Comparison of ENCODE assay signal across 12 cellular contexts in genomic region chr17:81558941-81559806, GRCh38. TPM values are rescaled to one million over a fixed set of nuclear protein-coding genes. Genes with fewer than 3 reads are reported as not detected.
DNase-seq lines count a peak whose midpoint lies in the region; ATAC-seq and TF ChIP-seq lines count a peak whose summit lies in the region.
"Had no signal": no experiment of that assay in that cellular context is flagged by ENCODE, and none has a peak within 500 bp of the region (broad histone marks: within the 10 kb centered on the region; RNA-seq: fewer than 3 reads in every experiment).

No MANE protein-coding gene starts in this region.

- no peaks in the 10 kb centered on the region for H3K9me3 Mint-ChIP-seq in activated CD8-positive, alpha-beta T cell treated with anti-CD3 and anti-CD28 coated beads, Interleukin-2, amount 10 ng/mL, durations not matched to agents 7 days and 5 days (ENCODE audit: insufficient read depth)
- no peaks in the 10 kb centered on the region for H3K9me3 Mint-ChIP-seq in activated CD8-positive, alpha-beta T cell treated with anti-CD3 and anti-CD28 coated beads for 36 hours
- H3K9me3 Mint-ChIP-seq in type B pancreatic cell (no peaks in the 10 kb centered on the region), nephron progenitor cell (no peaks in the 10 kb centered on the region)

- peaks cover 35% of the 10 kb centered on the region for H3K36me3 Mint-ChIP-seq in activated CD8-positive, alpha-beta T cell treated with anti-CD3 and anti-CD28 coated beads, Interleukin-2, amount 10 ng/mL, durations not matched to agents 7 days and 5 days (ENCODE audit: low read depth)
- peaks cover 12% of the 10 kb centered on the region for H3K36me3 Mint-ChIP-seq in activated CD8-positive, alpha-beta T cell treated with anti-CD3 and anti-CD28 coated beads for 36 hours (ENCODE audit: low read depth)
- H3K36me3 Mint-ChIP-seq in type B pancreatic cell, result peaks cover 4% of the 10 kb centered on the region
- H3K36me3 Mint-ChIP-seq in nephron progenitor cell (ENCODE audit: low read depth), result peaks cover 35% of the 10 kb centered on the region

- no peaks in the 10 kb centered on the region for H3K27me3 Mint-ChIP-seq in activated CD8-positive, alpha-beta T cell treated with anti-CD3 and anti-CD28 coated beads, Interleukin-2, amount 10 ng/mL, durations not matched to agents 7 days and 5 days (ENCODE audit: low read depth)
- H3K27me3 Mint-ChIP-seq in activated CD8-positive, alpha-beta T cell treated with anti-CD3 and anti-CD28 coated beads for 36 hours, result no peaks in the 10 kb centered on the region
- H3K27me3 Mint-ChIP-seq in type B pancreatic cell (no peaks in the 10 kb centered on the region), nephron progenitor cell (ENCODE audit: low read depth, poor library complexity) (no peaks in the 10 kb centered on the region)

- CTCF ChIA-PET in activated CD8-positive, alpha-beta T cell treated with anti-CD3 and anti-CD28 coated beads, Interleukin-2, amount 10 ng/mL, durations not matched to agents 7 days and 5 days (lab: Charles Lee), result interaction anchor here (0.7 kb wide), 1 partner anchor 227 kb away, joined by 3 read pairs; no protein-coding TSS in a partner anchor
- CTCF ChIA-PET in activated CD8-positive, alpha-beta T cell treated with anti-CD3 and anti-CD28 coated beads for 36 hours (lab: Charles Lee), result interaction anchor here (0.8 kb wide), 1 partner anchor 42 kb away, joined by 3 read pairs; no protein-coding TSS in a partner anchor
- CTCF ChIA-PET in RWPE1 (lab: Yijun Ruan, JAX), result interaction anchor here (0.7 kb wide), 1 partner anchor 21 kb away, joined by 3 read pairs; no protein-coding TSS in a partner anchor

- H3K9me3 ChIP-seq in gastroesophageal sphincter, result no peaks in the 10 kb centered on the region

- ATAC-seq in activated CD8-positive, alpha-beta T cell treated with anti-CD3 and anti-CD28 coated beads, Interleukin-2, amount 10 ng/mL, durations not matched to agents 7 days and 5 days, result peak; percentile 26
- ATAC-seq in activated CD8-positive, alpha-beta T cell treated with anti-CD3 and anti-CD28 coated beads for 36 hours, result no peak
- ATAC-seq in gastroesophageal sphincter (peak; percentile 24), GM21576 (IDR thresholded peaks at IDR 0.05; ENCODE audit: unreplicated experiment) (no peak)
- ATAC-seq: GM12878 had no signal

- no peak for TF ChIP-seq CTCF in activated CD8-positive, alpha-beta T cell treated with anti-CD3 and anti-CD28 coated beads for 36 hours (IDR thresholded peaks at IDR 0.05)
- TF ChIP-seq CTCF in RWPE1 (conservative IDR thresholded peaks at IDR 0.05; ENCODE audit: low read depth) (no peak), gastroesophageal sphincter (IDR thresholded peaks at IDR 0.05) (no peak), type B pancreatic cell (conservative IDR thresholded peaks at IDR 0.05) (peak; percentile 22), nephron progenitor cell (IDR thresholded peaks at IDR 0.05) (no peak)

- peaks cover 0 to 81% of the 10 kb centered on the region in 2 donors for H3K36me3 ChIP-seq in gastroesophageal sphincter

- intact Hi-C loops in activated CD8-positive, alpha-beta T cell treated with anti-CD3 and anti-CD28 coated beads for 36 hours (cut with micrococcal nuclease), result no loop called here

- no peak for DNase-seq in activated CD8-positive, alpha-beta T cell treated with anti-CD3 and anti-CD28 coated beads, Interleukin-2, amount 10 ng/mL, durations not matched to agents 7 days and 5 days
- DNase-seq in activated CD8-positive, alpha-beta T cell treated with anti-CD3 and anti-CD28 coated beads for 36 hours, result no peak
- no peak for DNase-seq in RWPE1 (ENCODE audit: low spot score)
- DNase-seq in type B pancreatic cell (ENCODE audit: extremely low spot score, unreplicated experiment), result peak; percentile 68
- DNase-seq in cerebellar cortex (ENCODE audit: low spot score), result no peak
- no peak for DNase-seq in nephron progenitor cell
- DNase-seq: AML-193, NCI-H345, T-helper 1 cell had no signal

- no peak for TF ChIP-seq POLR2A in gastroesophageal sphincter (IDR thresholded peaks at IDR 0.05)

- peaks cover 4% of the 10 kb centered on the region for H3K4me1 Mint-ChIP-seq in activated CD8-positive, alpha-beta T cell treated with anti-CD3 and anti-CD28 coated beads, Interleukin-2, amount 10 ng/mL, durations not matched to agents 7 days and 5 days (ENCODE audit: low read depth)
- H3K4me1 Mint-ChIP-seq in activated CD8-positive, alpha-beta T cell treated with anti-CD3 and anti-CD28 coated beads for 36 hours (ENCODE audit: low read depth), result peaks cover 8% of the 10 kb centered on the region
- H3K4me1 Mint-ChIP-seq in type B pancreatic cell (ENCODE audit: unreplicated experiment) (peaks cover 3% of the 10 kb centered on the region), nephron progenitor cell (peaks cover 3% of the 10 kb centered on the region)

- H3K4me3 Mint-ChIP-seq in activated CD8-positive, alpha-beta T cell treated with anti-CD3 and anti-CD28 coated beads, Interleukin-2, amount 10 ng/mL, durations not matched to agents 7 days and 5 days, result no peak overlapping the region
- no peak overlapping the region for H3K4me3 Mint-ChIP-seq in activated CD8-positive, alpha-beta T cell treated with anti-CD3 and anti-CD28 coated beads for 36 hours
- H3K4me3 Mint-ChIP-seq in type B pancreatic cell, result no peak overlapping the region
- no peak overlapping the region for H3K4me3 Mint-ChIP-seq in nephron progenitor cell

- no peak overlapping the region for H3K4me3 ChIP-seq in gastroesophageal sphincter
- H3K4me3 ChIP-seq: GM12878 had no signal

- H3K27ac ChIP-seq in RWPE1 (peak overlapping the region; percentile 96), gastroesophageal sphincter (no peak overlapping the region)

- POLR2A ChIA-PET in activated CD8-positive, alpha-beta T cell treated with anti-CD3 and anti-CD28 coated beads, Interleukin-2, amount 10 ng/mL, durations not matched to agents 7 days and 5 days (lab: Charles Lee), result interaction anchor here (0.6 kb wide), 1 partner anchor 50 kb away, joined by 3 read pairs; no protein-coding TSS in a partner anchor
- POLR2A ChIA-PET in activated CD8-positive, alpha-beta T cell treated with anti-CD3 and anti-CD28 coated beads for 36 hours (lab: Charles Lee), result no interaction called here
- POLR2A ChIA-PET in RWPE1 (lab: Yijun Ruan, JAX; ENCODE audit: low non-redundant PET), result no interaction called here

- no peaks in the 10 kb centered on the region for H3K27me3 ChIP-seq in gastroesophageal sphincter

- peaks cover 0 to 1% (median 0%) of the 10 kb centered on the region in 3 donors for H3K4me1 ChIP-seq in gastroesophageal sphincter

- no peak for TF ChIP-seq EP300 in gastroesophageal sphincter (IDR thresholded peaks at IDR 0.05)

- WGBS in gastroesophageal sphincter (ENCODE audit: low coverage in 1 of 2), 2 donors, result 90% methylated on average over 2 of the region's 27 CpGs; no CpG with 5 or more reads in 1 of the 2 donors

- H3K27ac Mint-ChIP-seq in activated CD8-positive, alpha-beta T cell treated with anti-CD3 and anti-CD28 coated beads, Interleukin-2, amount 10 ng/mL, durations not matched to agents 7 days and 5 days, result no peak overlapping the region
- no peak overlapping the region for H3K27ac Mint-ChIP-seq in activated CD8-positive, alpha-beta T cell treated with anti-CD3 and anti-CD28 coated beads for 36 hours
- H3K27ac Mint-ChIP-seq in type B pancreatic cell, result no peak overlapping the region
- H3K27ac Mint-ChIP-seq in nephron progenitor cell, result no peak overlapping the region

RNA-seq across cellular contexts. Expression of gene FAAP100, which starts 7.0 kb away (rescaled TPM):
- 10 to 100 TPM; 39.2 to 43.6 TPM for total RNA-seq in activated CD8-positive, alpha-beta T cell treated with anti-CD3 and anti-CD28 coated beads, Interleukin-2, amount 10 ng/mL, durations not matched to agents 7 days and 5 days
- total RNA-seq in activated CD8-positive, alpha-beta T cell treated with anti-CD3 and anti-CD28 coated beads for 36 hours, result 10 to 100 TPM; 40.5 to 42.7 TPM
- total RNA-seq in gastroesophageal sphincter (10 to 100 TPM; 14.6 to 32.1 (median 20.7) TPM), type B pancreatic cell (ENCODE audit: low replicate concordance) (33.5 and 44.7 TPM in 2 replicates)

RNA-seq across cellular contexts. Expression of gene FSCN2, which starts 31.0 kb away (rescaled TPM):
- under 1 TPM; 0.52 to 0.74 TPM for total RNA-seq in activated CD8-positive, alpha-beta T cell treated with anti-CD3 and anti-CD28 coated beads, Interleukin-2, amount 10 ng/mL, durations not matched to agents 7 days and 5 days
- under 1 TPM in 1 of 2 experiments, not detected in 1; 0.32 TPM for total RNA-seq in activated CD8-positive, alpha-beta T cell treated with anti-CD3 and anti-CD28 coated beads for 36 hours
- 1 to 10 TPM in 2 of 4 donors, under 1 TPM in 2; 0.49 to 2.1 (median 1.0) TPM for total RNA-seq in gastroesophageal sphincter
- total RNA-seq in type B pancreatic cell (ENCODE audit: low replicate concordance), result 3.6 and 3.8 TPM in 2 replicates

RNA-seq across cellular contexts. Expression of gene ACTG1, which starts 46.6 kb away (rescaled TPM):
- 1,000 to 10,000 TPM; 5,147 to 5,318 TPM for total RNA-seq in activated CD8-positive, alpha-beta T cell treated with anti-CD3 and anti-CD28 coated beads, Interleukin-2, amount 10 ng/mL, durations not matched to agents 7 days and 5 days
- 1,000 to 10,000 TPM; 4,606 to 4,756 TPM for total RNA-seq in activated CD8-positive, alpha-beta T cell treated with anti-CD3 and anti-CD28 coated beads for 36 hours
- total RNA-seq in gastroesophageal sphincter, result 1,000 to 10,000 TPM in 3 of 4 donors, 100 to 1,000 TPM in 1; 829 to 1,848 (median 1,550) TPM
- 3,089 and 3,451 TPM in 2 replicates for total RNA-seq in type B pancreatic cell (ENCODE audit: low replicate concordance)

Comparison
In these comparisons a context has a peak if more than half of its experiments do, and no peak if none do; other contexts are left out.
1. ATAC-seq: peak in activated CD8-positive, alpha-beta T cell treated with anti-CD3 and anti-CD28 coated beads, Interleukin-2, amount 10 ng/mL, durations not matched to agents 7 days and 5 days (single experiment) and gastroesophageal sphincter (single experiment); none in activated CD8-positive, alpha-beta T cell treated with anti-CD3 and anti-CD28 coated beads for 36 hours (single experiment) and GM21576 (single experiment).